In genomic region chr6:26415036-26415614, GRCh38 we compare ENCODE assay signal across 11 cellular contexts. TPM values are rescaled to one million over a fixed set of nuclear protein-coding genes. Genes with fewer than 3 reads are reported as not detected.
DNase-seq lines count a peak whose midpoint lies in the region; TF ChIP-seq lines count a peak whose summit lies in the region.
"Had no signal": no experiment of that assay in that cellular context is flagged by ENCODE, and none has a peak within 500 bp of the region (broad histone marks: within the 10 kb centered on the region; RNA-seq: fewer than 3 reads in every experiment).

No MANE protein-coding gene starts in this region.

- H3K4me3 Mint-ChIP-seq in activated naive CD4-positive, alpha-beta T cell treated with anti-CD3 and anti-CD28 coated beads, Interleukin-2, amount 50 U/mL, for 24 hours = no peak overlapping the region
- H3K4me3 Mint-ChIP-seq in immature natural killer cell = no peak overlapping the region
- H3K4me3 Mint-ChIP-seq in HFFc6 = no peak overlapping the region
- H3K4me3 Mint-ChIP-seq: CD14-positive monocyte had no signal

- peak overlapping the region; percentile 21 for H3K27ac Mint-ChIP-seq in activated naive CD4-positive, alpha-beta T cell treated with anti-CD3 and anti-CD28 coated beads, Interleukin-2, amount 50 U/mL, for 24 hours
- peak overlapping the region in 5 of 6 donors; percentile 26 to 87 (median 56) for H3K27ac Mint-ChIP-seq in immature natural killer cell
- H3K27ac Mint-ChIP-seq in HFFc6 = no peak overlapping the region
- H3K27ac Mint-ChIP-seq: CD14-positive monocyte had no signal

- peaks cover 23% of the 10 kb centered on the region for H3K36me3 Mint-ChIP-seq in activated naive CD4-positive, alpha-beta T cell treated with anti-CD3 and anti-CD28 coated beads, Interleukin-2, amount 50 U/mL, for 24 hours
- H3K36me3 Mint-ChIP-seq in immature natural killer cell = peaks cover 17 to 46% (median 30%) of the 10 kb centered on the region in 3 donors
- H3K36me3 Mint-ChIP-seq in HFFc6 (ENCODE audit: low read depth) = peaks cover 12% of the 10 kb centered on the region; the same call in 1 of the 2 replicates

- no peak for TF ChIP-seq CTCF in HFFc6 (IDR thresholded peaks at IDR 0.05)

- H3K27me3 Mint-ChIP-seq in activated naive CD4-positive, alpha-beta T cell treated with anti-CD3 and anti-CD28 coated beads, Interleukin-2, amount 50 U/mL, for 24 hours = no peaks in the 10 kb centered on the region
- peaks cover 0 to 5% (median 0%) of the 10 kb centered on the region in 3 donors for H3K27me3 Mint-ChIP-seq in immature natural killer cell (ENCODE audit: low read depth in 3 of 3)
- no peaks in the 10 kb centered on the region; the same call in 1 of the 2 replicates for H3K27me3 Mint-ChIP-seq in HFFc6 (ENCODE audit: insufficient read depth)

- DNase-seq in activated naive CD4-positive, alpha-beta T cell treated with anti-CD3 and anti-CD28 coated beads, Interleukin-2, amount 50 U/mL, for 16 hours = no peak
- DNase-seq in immature natural killer cell (no peak), HFFc6 (no peak)
- DNase-seq: Calu3, MG63, NCI-H1092 treated with DMSO at 0.1 percent for 48 hours, NCI-H1694 treated with DMSO at 0.1 percent for 48 hours, NCI-H345, NCI-H526 treated with DMSO at 0.1 percent for 48 hours had no signal

- H3K9me3 Mint-ChIP-seq in activated naive CD4-positive, alpha-beta T cell treated with anti-CD3 and anti-CD28 coated beads, Interleukin-2, amount 50 U/mL, for 24 hours = no peaks in the 10 kb centered on the region
- no peaks in the 10 kb centered on the region for H3K9me3 Mint-ChIP-seq in immature natural killer cell
- H3K9me3 Mint-ChIP-seq in HFFc6 = peaks cover 14% of the 10 kb centered on the region

- H3K4me1 Mint-ChIP-seq in activated naive CD4-positive, alpha-beta T cell treated with anti-CD3 and anti-CD28 coated beads, Interleukin-2, amount 50 U/mL, for 24 hours = peaks cover 11% of the 10 kb centered on the region
- H3K4me1 Mint-ChIP-seq in immature natural killer cell (peaks cover 8 to 20% of the 10 kb centered on the region in 2 donors), HFFc6 (ENCODE audit: low read depth) (peaks cover 34% of the 10 kb centered on the region)
- H3K4me1 Mint-ChIP-seq: CD14-positive monocyte had no signal

RNA-seq across cellular contexts. Expression of gene BTN3A1, which starts 13.1 kb away (rescaled TPM):
- polyA plus RNA-seq in immature natural killer cell = 100 to 1,000 TPM in 1 of 3 donors, 10 to 100 TPM in 2; 57.3 to 117 (median 98.5) TPM
- 10 to 100 TPM; 10.3 to 16.2 (median 13.8) TPM for total RNA-seq in HFFc6 (2021; fragmentation: NEBNext Ultra II Directional; extraction: Animal tissue kit (Norgen Biotek cat#: 25700))

RNA-seq across cellular contexts. Expression of gene BTN3A3, which starts 25.2 kb away (rescaled TPM):
- polyA plus RNA-seq in immature natural killer cell = 100 to 1,000 TPM in 2 of 3 donors, 10 to 100 TPM in 1; 49.5 to 113 (median 100) TPM
- 1 to 10 TPM; 4.6 to 9.9 (median 8.4) TPM for total RNA-seq in HFFc6 (2021; fragmentation: NEBNext Ultra II Directional; extraction: Animal tissue kit (Norgen Biotek cat#: 25700))

RNA-seq across cellular contexts. Expression of gene BTN2A2, which starts 32.2 kb away (rescaled TPM):
- 10 to 100 TPM in 1 of 3 donors, 1 to 10 TPM in 2; 6.6 to 13.5 (median 7.5) TPM for polyA plus RNA-seq in immature natural killer cell
- 10 to 100 TPM in 4 of 6 experiments, 1 to 10 TPM in 2; 9.1 to 11.9 (median 10.5) TPM for total RNA-seq in HFFc6 (2021; fragmentation: NEBNext Ultra II Directional; extraction: Animal tissue kit (Norgen Biotek cat#: 25700))

RNA-seq across cellular contexts. Expression of gene BTN2A1, which starts 42.6 kb away (rescaled TPM):
- 10 to 100 TPM in 2 of 3 donors, 1 to 10 TPM in 1; 7.2 to 23.4 (median 16.7) TPM for polyA plus RNA-seq in immature natural killer cell
- 10 to 100 TPM; 29.2 to 35.4 (median 33.0) TPM for total RNA-seq in HFFc6 (2021; fragmentation: NEBNext Ultra II Directional; extraction: Animal tissue kit (Norgen Biotek cat#: 25700))

RNA-seq across cellular contexts. Expression of gene BTN3A2, which starts 50.1 kb away (rescaled TPM):
- polyA plus RNA-seq in immature natural killer cell = 100 to 1,000 TPM; 122 to 227 (median 158) TPM
- 10 to 100 TPM; 16.4 to 27.5 (median 24.9) TPM for total RNA-seq in HFFc6 (2021; fragmentation: NEBNext Ultra II Directional; extraction: Animal tissue kit (Norgen Biotek cat#: 25700))
